In the genomic region with DNA sequence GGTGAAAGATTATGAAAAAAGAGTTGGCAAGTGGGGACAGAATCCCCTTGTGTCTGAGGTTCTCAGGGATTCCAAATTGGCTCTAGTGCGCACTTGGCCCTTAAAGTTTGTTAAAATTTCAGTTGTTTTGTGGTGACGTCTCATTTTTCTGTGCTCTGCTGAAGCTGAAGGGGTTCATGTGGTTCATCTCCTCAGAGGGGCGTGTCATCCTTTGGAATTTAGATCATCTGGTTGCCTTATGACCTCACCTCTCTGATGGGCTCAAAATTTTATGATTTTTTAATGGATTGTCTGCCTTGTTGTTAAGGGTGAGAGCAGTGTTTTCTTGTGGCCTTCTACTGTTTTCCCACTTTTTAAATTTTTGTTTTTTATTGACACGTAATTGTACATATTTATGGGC, we compare ENCODE assay signal across 22 cellular contexts. TPM values are rescaled to one million over a fixed set of nuclear protein-coding genes. Genes with fewer than 3 reads are reported as not detected.
"Had no signal": no experiment of that assay in that cellular context is flagged by ENCODE, and none has a peak within 500 bp of the region (broad histone marks: within the 10 kb centered on the region; RNA-seq: fewer than 3 reads in every experiment).

No MANE protein-coding gene starts in this region.

- H3K27ac Mint-ChIP-seq: activated CD4-positive, alpha-beta T cell treated with anti-CD3 and anti-CD28 coated beads, Interleukin-2, amount 10 ng/mL, durations not matched to agents 24 days and 14 days; activated CD8-positive, alpha-beta T cell treated with anti-CD3 and anti-CD28 coated beads, Interleukin-2, amount 10 ng/mL, durations not matched to agents 7 days and 5 days; activated naive CD8-positive, alpha-beta T cell treated with anti-CD3 and anti-CD28 coated beads, Interleukin-2, amount 10 ng/mL, durations not matched to agents 7 days and 5 days; effector memory CD8-positive, alpha-beta T cell; mesothelial cell of epicardium; T-helper 2 cell treated with Interferon-gamma antibody and Interleukin-4, amounts not matched to agents 5 μg/mL and 100 μg/mL, for 36 hours had no signal

- H3K36me3 Mint-ChIP-seq: mesothelial cell of epicardium had no signal

- FAIRE-seq: frontal cortex, pancreas had no signal

- H3K27me3 Mint-ChIP-seq: activated CD4-positive, alpha-beta T cell treated with anti-CD3 and anti-CD28 coated beads, Interleukin-2, amount 10 ng/mL, durations not matched to agents 24 days and 14 days; activated naive CD8-positive, alpha-beta T cell treated with anti-CD3 and anti-CD28 coated beads, Interleukin-2, amount 10 ng/mL, durations not matched to agents 7 days and 5 days; effector memory CD8-positive, alpha-beta T cell had no signal

- DNase-seq: activated CD4-positive, alpha-beta T cell treated with anti-CD3 and anti-CD28 coated beads, Interleukin-2, amount 10 ng/mL, durations not matched to agents 24 days and 14 days; activated CD4-positive, CD25-positive, alpha-beta regulatory T cell; activated CD8-positive, alpha-beta memory T cell treated with anti-CD3 and anti-CD28 coated beads, Interleukin-2, amount 50 U/mL, for 4 hours; activated CD8-positive, alpha-beta T cell treated with anti-CD3 and anti-CD28 coated beads, Interleukin-2, amount 10 ng/mL, durations not matched to agents 7 days and 5 days; activated naive CD8-positive, alpha-beta T cell treated with anti-CD3 and anti-CD28 coated beads, Interleukin-2, amount 10 ng/mL, durations not matched to agents 7 days and 5 days; aorta; dermis blood vessel endothelial cell; effector memory CD8-positive, alpha-beta T cell; heart left ventricle; left cardiac atrium; lower lobe of right lung; pancreas; sigmoid colon; stimulated activated CD4-positive, alpha-beta T cell treated with anti-CD3 and anti-CD28 coated beads, Interleukin-1b, Interleukin-23, amount 100 ng/mL, for 48 hours; stomach; testis; upper lobe of left lung had no signal

- H3K36me3 ChIP-seq: heart left ventricle, lower lobe of right lung, pancreas, sigmoid colon, upper lobe of left lung had no signal

- H3K4me3 Mint-ChIP-seq: activated CD4-positive, alpha-beta T cell treated with anti-CD3 and anti-CD28 coated beads, Interleukin-2, amount 10 ng/mL, durations not matched to agents 24 days and 14 days; activated CD8-positive, alpha-beta T cell treated with anti-CD3 and anti-CD28 coated beads, Interleukin-2, amount 10 ng/mL, durations not matched to agents 7 days and 5 days; activated naive CD8-positive, alpha-beta T cell treated with anti-CD3 and anti-CD28 coated beads, Interleukin-2, amount 10 ng/mL, durations not matched to agents 7 days and 5 days; effector memory CD8-positive, alpha-beta T cell; mesothelial cell of epicardium; T-helper 2 cell treated with Interferon-gamma antibody and Interleukin-4, amounts not matched to agents 5 μg/mL and 100 μg/mL, for 36 hours had no signal

- H3K4me1 ChIP-seq: heart left ventricle, testis had no signal

- H3K4me3 ChIP-seq: heart left ventricle, lower lobe of right lung, pancreas, sigmoid colon, stomach, testis, upper lobe of left lung had no signal

- ATAC-seq: activated CD8-positive, alpha-beta T cell treated with anti-CD3 and anti-CD28 coated beads, Interleukin-2, amount 10 ng/mL, durations not matched to agents 7 days and 5 days; effector memory CD8-positive, alpha-beta T cell; heart left ventricle; left cardiac atrium; lower lobe of right lung had no signal

- H3K9me3 ChIP-seq: heart left ventricle, lower lobe of right lung, pancreas, sigmoid colon, stomach, testis, upper lobe of left lung had no signal

- H3K27ac ChIP-seq: heart left ventricle, lower lobe of right lung, pancreas, sigmoid colon, stomach, testis, upper lobe of left lung had no signal

- H3K27me3 ChIP-seq: heart left ventricle, pancreas, sigmoid colon, stomach, testis, upper lobe of left lung had no signal

- H3K9me3 Mint-ChIP-seq: activated CD4-positive, alpha-beta T cell treated with anti-CD3 and anti-CD28 coated beads, Interleukin-2, amount 10 ng/mL, durations not matched to agents 24 days and 14 days; activated naive CD8-positive, alpha-beta T cell treated with anti-CD3 and anti-CD28 coated beads, Interleukin-2, amount 10 ng/mL, durations not matched to agents 7 days and 5 days; effector memory CD8-positive, alpha-beta T cell; mesothelial cell of epicardium; T-helper 2 cell treated with Interferon-gamma antibody and Interleukin-4, amounts not matched to agents 5 μg/mL and 100 μg/mL, for 36 hours had no signal

RNA-seq across cellular contexts. Expression of a gene that starts 26.6 kb away (rescaled TPM):
- total RNA-seq: activated CD4-positive, alpha-beta T cell treated with anti-CD3 and anti-CD28 coated beads, Interleukin-2, amount 10 ng/mL, durations not matched to agents 24 days and 14 days; activated CD8-positive, alpha-beta T cell treated with anti-CD3 and anti-CD28 coated beads, Interleukin-2, amount 10 ng/mL, durations not matched to agents 7 days and 5 days; activated naive CD8-positive, alpha-beta T cell treated with anti-CD3 and anti-CD28 coated beads, Interleukin-2, amount 10 ng/mL, durations not matched to agents 7 days and 5 days; aorta; chondrocyte; dermis blood vessel endothelial cell; fibroblast of lung; heart left ventricle; left cardiac atrium; lower lobe of right lung; mesothelial cell of epicardium; sigmoid colon; stomach; upper lobe of left lung had no signal
- polyA plus RNA-seq: fibroblast of lung, heart left ventricle had no signal
